8 cellular contexts compared by ENCODE assay signal in genomic region chr18:8706545-8706980, GRCh38. TPM values are rescaled to one million over a fixed set of nuclear protein-coding genes. Genes with fewer than 3 reads are reported as not detected.
DNase-seq lines count a peak whose midpoint lies in the region; ATAC-seq and TF ChIP-seq lines count a peak whose summit lies in the region.

No MANE protein-coding gene starts in this region.

- no peak for ATAC-seq in right lobe of liver
- no peak for ATAC-seq in HG02642 (IDR thresholded peaks at IDR 0.05; ENCODE audit: poor library complexity, unreplicated experiment)
- no peak for ATAC-seq in HG03432 (IDR thresholded peaks at IDR 0.05; ENCODE audit: unreplicated experiment)

- peaks cover 27% of the 10 kb centered on the region; the same call in 1 of the 2 replicates for H3K36me3 ChIP-seq in BLaER1
- H3K36me3 ChIP-seq in HUES6 (ENCODE audit: control insufficient read depth, insufficient read depth, low read length) = 0 out of 2 replicates have a peak, but pooled peaks cover 4% of the 10 kb centered on the region
- no peaks in the 10 kb centered on the region for H3K36me3 ChIP-seq in adipocyte (ENCODE audit: control insufficient read depth, insufficient read depth, low read length, severe bottlenecking)
- no peaks in the 10 kb centered on the region for H3K36me3 ChIP-seq in right lobe of liver
- no peaks in the 10 kb centered on the region for H3K36me3 ChIP-seq in tibial artery

- H3K9ac ChIP-seq in BLaER1 = peak overlapping the region; percentile 99
- H3K9ac ChIP-seq in HUES6 (ENCODE audit: low read length) = peak overlapping the region; percentile 75
- H3K9ac ChIP-seq in adipocyte (ENCODE audit: low read length) = peak overlapping the region; percentile 79

- intact Hi-C loops in right lobe of liver (cut with DNase I) (loop anchor here in 1 of 2 donors (10.0 kb wide), 1 partner anchor 278 kb away; no protein-coding TSS in a partner anchor), tibial artery (cut with DNase I; ENCODE audit: low total_unique reads) (no loop called here)

- DNase-seq in adipocyte (ENCODE audit: low read depth) = peak; percentile 36
- no peak for DNase-seq in right lobe of liver
- no peak for DNase-seq in tibial artery
- DNase-seq in SW480 (ENCODE audit: low spot score) = no peak

- H3K4me3 ChIP-seq in BLaER1 (peak overlapping the region; percentile 99), HUES6 (ENCODE audit: low read depth, low read length) (peak overlapping the region; percentile 87), adipocyte (ENCODE audit: low read length) (peak overlapping the region; percentile 89), right lobe of liver (peak overlapping the region; percentile 39 to 81 (median 46)), tibial artery (peak overlapping the region; percentile 65 to 68)

- H3K9me3 ChIP-seq in BLaER1 = no peaks in the 10 kb centered on the region
- H3K9me3 ChIP-seq in HUES6 (ENCODE audit: control insufficient read depth, insufficient read depth, low read depth, low read length) = no peaks in the 10 kb centered on the region
- no peaks in the 10 kb centered on the region for H3K9me3 ChIP-seq in adipocyte (ENCODE audit: control insufficient read depth, low read length)
- H3K9me3 ChIP-seq in right lobe of liver = no peaks in the 10 kb centered on the region
- no peaks in the 10 kb centered on the region for H3K9me3 ChIP-seq in tibial artery

- H4K20me1 ChIP-seq in BLaER1 = peaks cover 82% of the 10 kb centered on the region

- H3K4me2 ChIP-seq in BLaER1 = peak overlapping the region; percentile 96

- H3K27me3 ChIP-seq in BLaER1 (peaks cover 24% of the 10 kb centered on the region), HUES6 (ENCODE audit: control insufficient read depth, insufficient read depth, low read length) (peaks cover 24% of the 10 kb centered on the region), adipocyte (replicated peaks; ENCODE audit: control insufficient read depth, insufficient read depth, low read length) (no peaks in the 10 kb centered on the region), right lobe of liver (no peaks in the 10 kb centered on the region), tibial artery (no peaks in the 10 kb centered on the region)

- H3K27ac ChIP-seq in BLaER1 (peak overlapping the region; percentile 97), HUES6 (ENCODE audit: low read depth, low read length) (no peak overlapping the region), right lobe of liver (no peak overlapping the region), tibial artery (peak overlapping the region; percentile 63 to 73)

- H3K4me1 ChIP-seq in BLaER1 = peaks cover 52% of the 10 kb centered on the region
- peaks cover 39% of the 10 kb centered on the region for H3K4me1 ChIP-seq in HUES6 (ENCODE audit: control insufficient read depth, insufficient read depth, low read length)
- H3K4me1 ChIP-seq in adipocyte (ENCODE audit: control insufficient read depth, insufficient read depth, low read length) = peaks cover 28% of the 10 kb centered on the region
- peaks cover 0 to 17% (median 4%) of the 10 kb centered on the region in 4 donors for H3K4me1 ChIP-seq in right lobe of liver
- H3K4me1 ChIP-seq in tibial artery = peaks cover 0 to 23% (median 20%) of the 10 kb centered on the region in 4 donors

- WGBS in right lobe of liver (ENCODE audit: insufficient coverage, low coverage, low lambda C conversion rate, missing lambda C conversion rate) = 12% methylated on average over 8 of the region's 38 CpGs

- TF ChIP-seq CTCF in right lobe of liver (IDR thresholded peaks at IDR 0.05) = no peak
- TF ChIP-seq CTCF in tibial artery (IDR thresholded peaks at IDR 0.05) = no peak

- no peak for TF ChIP-seq POLR2A in right lobe of liver (IDR thresholded peaks at IDR 0.05)

RNA-seq across cellular contexts. Expression of gene MTCL1, which starts 1.2 kb away (rescaled TPM):
- 1 to 10 TPM; 1.4 to 7.4 (median 3.6) TPM for total RNA-seq in right lobe of liver

Comparison
In these comparisons a context has a peak if more than half of its experiments do, and no peak if none do; other contexts are left out.
1. H3K27ac ChIP-seq: peak in BLaER1 (single experiment) and tibial artery (2 of 2); none in HUES6 (single experiment) and right lobe of liver (0 of 3).
2. H3K4me3 ChIP-seq: peak in every context shown above with its lines; median percentile 99 in BLaER1; 89 in adipocyte; 87 in HUES6; 66 in tibial artery; 46 in right lobe of liver.
3. Peak in every context shown above with its lines, with median percentiles within 50 percentile points of each other: H3K9ac ChIP-seq.